ENCODE assay signal across 1 cellular context in genomic region chr7:20269726-20270125, GRCh38.
TF ChIP-seq lines count a peak whose summit lies in the region.

No MANE protein-coding gene starts in this region.

TF ChIP-seq in SK-N-SH, 30 proteins besides CTCF, POLR2A, EP300 and RAD21 (continued from another document):
- TF ChIP-seq USF2 (IDR thresholded peaks at IDR 0.05; ENCODE audit: borderline replicate concordance, low read depth, low read length), result no peak
- no peak for TF ChIP-seq RFX5 (IDR thresholded peaks at IDR 0.05; ENCODE audit: low read length)
- TF ChIP-seq SMC3 (IDR thresholded peaks at IDR 0.05; ENCODE audit: low read depth, low read length), result no peak
- no peak for TF ChIP-seq NRF1 (IDR thresholded peaks at IDR 0.05; ENCODE audit: low read depth, low read length)
- TF ChIP-seq, protein P1, sequence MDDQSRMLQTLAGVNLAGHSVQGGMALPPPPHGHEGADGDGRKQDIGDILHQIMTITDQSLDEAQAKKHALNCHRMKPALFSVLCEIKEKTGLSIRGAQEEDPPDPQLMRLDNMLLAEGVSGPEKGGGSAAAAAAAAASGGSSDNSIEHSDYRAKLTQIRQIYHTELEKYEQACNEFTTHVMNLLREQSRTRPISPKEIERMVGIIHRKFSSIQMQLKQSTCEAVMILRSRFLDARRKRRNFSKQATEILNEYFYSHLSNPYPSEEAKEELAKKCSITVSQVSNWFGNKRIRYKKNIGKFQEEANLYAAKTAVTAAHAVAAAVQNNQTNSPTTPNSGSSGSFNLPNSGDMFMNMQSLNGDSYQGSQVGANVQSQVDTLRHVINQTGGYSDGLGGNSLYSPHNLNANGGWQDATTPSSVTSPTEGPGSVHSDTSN (IDR thresholded peaks at IDR 0.05), result no peak
- TF ChIP-seq MEF2A (IDR thresholded peaks at IDR 0.05; ENCODE audit: borderline replicate concordance, low read depth), result no peak
- no peak for TF ChIP-seq TCF12 (IDR thresholded peaks at IDR 0.05)
- no peak for TF ChIP-seq SIN3A (IDR thresholded peaks at IDR 0.05; ENCODE audit: borderline replicate concordance, low read depth, low read length)
- TF ChIP-seq MAX (IDR thresholded peaks at IDR 0.05; ENCODE audit: low read depth), result no peak
- TF ChIP-seq FOXJ3 (CRISPR knock-in tag; IDR thresholded peaks at IDR 0.05), result no peak
- TF ChIP-seq RCOR1 (IDR thresholded peaks at IDR 0.05; ENCODE audit: low read length), result no peak
- TF ChIP-seq GATA2 (CRISPR knock-in tag; IDR thresholded peaks at IDR 0.05), result no peak
- no peak for TF ChIP-seq TAF1 (IDR thresholded peaks at IDR 0.05; ENCODE audit: borderline replicate concordance, low read depth, low read length)
- TF ChIP-seq EZH2phosphoT487 (IDR thresholded peaks at IDR 0.05; ENCODE audit: borderline replicate concordance, low read depth), result no peak
- TF ChIP-seq TEAD4 (IDR thresholded peaks at IDR 0.05; ENCODE audit: borderline replicate concordance, insufficient read depth), result no peak
